19 cellular contexts compared by ENCODE assay signal in genomic region chr7:1918063-1918645, GRCh38.
A peak's percentile ranks its signal among the peaks of the same experiment; 100 is the strongest.
DNase-seq lines count a peak whose midpoint lies in the region; ATAC-seq, FAIRE-seq and TF ChIP-seq lines count a peak whose summit lies in the region.
"Had no signal": no experiment of that assay in that cellular context is flagged by ENCODE, and none has a peak within 500 bp of the region (broad histone marks: within the 10 kb centered on the region; RNA-seq: fewer than 3 reads in every experiment).

No MANE protein-coding gene starts in this region.

- TF ChIP-seq POLR2A in right lobe of liver (IDR thresholded peaks at IDR 0.05), result no peak
- no peak for TF ChIP-seq POLR2A in HepG2 (IDR thresholded peaks at IDR 0.05; ENCODE audit: insufficient read depth in 1 of 2, low read depth in 2 of 2, low read length in 2 of 2)
- TF ChIP-seq POLR2A in H1 (IDR thresholded peaks at IDR 0.05; ENCODE audit: control extremely low read depth in 1 of 2, low read depth in 2 of 2, low read length in 2 of 2), result no peak

- H3K56ac ChIP-seq in H1 (replicated peaks; ENCODE audit: insufficient read length, low read depth, low read length), result no peak overlapping the region

- no peak overlapping the region for H2BK5ac ChIP-seq in H1 (ENCODE audit: low read depth, low read length)

- H3K36me3 ChIP-seq in right lobe of liver (no peaks in the 10 kb centered on the region), HepG2 (replicated peaks in 1 of 2; ENCODE audit: control insufficient read depth in 1 of 2, insufficient read depth in 2 of 2, low read length in 2 of 2) (peaks cover 5 to 7% of the 10 kb centered on the region in 2 experiments; a peak in 3 of 5 replicates), H1 (ENCODE audit: control insufficient read depth in 2 of 4, insufficient read depth in 4 of 4, low read length in 3 of 4) (no peaks in the 10 kb centered on the region; a peak in 1 of 8 replicates)
- H3K36me3 ChIP-seq: Peyer's patch had no signal

- H3K4me1 ChIP-seq in right lobe of liver (peaks cover 0 to 33% (median 15%) of the 10 kb centered on the region in 4 donors), HepG2 (ENCODE audit: insufficient read depth, low read length) (peaks cover 12% of the 10 kb centered on the region), H1 (replicated peaks in 1 of 4; ENCODE audit: control insufficient read depth in 3 of 4, insufficient read depth in 4 of 4, low read length in 3 of 4) (no peaks in the 10 kb centered on the region; a peak in 1 of 7 replicates)

- H3K14ac ChIP-seq in H1 (ENCODE audit: insufficient read length), result no peak overlapping the region

- H3K9me3 ChIP-seq in right lobe of liver (no peaks in the 10 kb centered on the region), HepG2 (ENCODE audit: low read length) (no peaks in the 10 kb centered on the region), H1 (ENCODE audit: insufficient read depth in 2 of 2, low read depth in 1 of 2, low read length in 1 of 2) (no peaks in the 10 kb centered on the region)
- H3K9me3 ChIP-seq: Peyer's patch had no signal

- intact Hi-C loops in right lobe of liver (cut with DNase I) (no loop called here), HepG2 (cut with micrococcal nuclease; ENCODE audit: unreplicated experiment) (no loop called here)

- WGBS in right lobe of liver (ENCODE audit: insufficient coverage, low coverage, low lambda C conversion rate, missing lambda C conversion rate), result no CpG with 5 or more reads among the region's 23 CpGs
- WGBS in HepG2 (ENCODE audit: low lambda C conversion rate), result 100% methylated on average over 5 of the region's 23 CpGs
- WGBS in H1 (ENCODE audit: extremely low coverage in 1 of 2, insufficient coverage in 1 of 2, insufficient read length in 1 of 2, insufficient replicate concordance in 2 of 2, low coverage in 1 of 2, low lambda C conversion rate in 2 of 2, missing lambda C conversion rate in 1 of 2), 2 experiments, result 90% methylated on average over 23 of the region's 23 CpGs; no CpG with 5 or more reads in 1 of the 2 experiments

- H3K79me1 ChIP-seq in H1 (ENCODE audit: low read depth, low read length), result no peaks in the 10 kb centered on the region; the same call in 1 of the 2 replicates

- H3K79me2 ChIP-seq in HepG2 (ENCODE audit: insufficient read depth, low read length) (no peaks in the 10 kb centered on the region), H1 (ENCODE audit: control insufficient read depth in 1 of 2, insufficient read depth in 2 of 2, low read length in 2 of 2) (no peaks in the 10 kb centered on the region)

- TF ChIP-seq CTCF in right lobe of liver (IDR thresholded peaks at IDR 0.05), result no peak
- no peak for TF ChIP-seq CTCF in HepG2 (CRISPR knock-in tag; IDR thresholded peaks at IDR 0.05)
- TF ChIP-seq CTCF in H1 (IDR thresholded peaks at IDR 0.05; ENCODE audit: control extremely low read depth in 1 of 3, insufficient read depth in 1 of 3, low read depth in 1 of 3, low read length in 3 of 3), result no peak

- H4K91ac ChIP-seq in H1 (replicated peaks; ENCODE audit: insufficient read length, low read length), result no peak overlapping the region

- no peaks in the 10 kb centered on the region for H3K27me3 ChIP-seq in right lobe of liver
- H3K27me3 ChIP-seq in HepG2 (ENCODE audit: control insufficient read depth in 1 of 2, insufficient read depth in 2 of 2, low read length in 2 of 2), result no peaks in the 10 kb centered on the region
- H3K27me3 ChIP-seq in H1 (replicated peaks in 1 of 4; ENCODE audit: control insufficient read depth in 3 of 4, extremely low read depth in 1 of 4, insufficient read depth in 3 of 4, low read length in 3 of 4), result no peaks in the 10 kb centered on the region
- H3K27me3 ChIP-seq: Peyer's patch had no signal

- no peaks in the 10 kb centered on the region for H3K23me2 ChIP-seq in H1 (ENCODE audit: low read depth, low read length)

- no peaks in the 10 kb centered on the region for H4K20me1 ChIP-seq in HepG2 (ENCODE audit: insufficient read depth, low read length)
- H4K20me1 ChIP-seq in H1 (replicated peaks in 1 of 2; ENCODE audit: control insufficient read depth in 1 of 2, insufficient read depth in 2 of 2, low read length in 2 of 2), result peaks cover 2 to 8% of the 10 kb centered on the region in 2 experiments

- H3K4me2 ChIP-seq in HepG2 (ENCODE audit: low read depth, low read length), result no peak overlapping the region
- H3K4me2 ChIP-seq in H1 (ENCODE audit: insufficient read depth in 1 of 2, low read depth in 2 of 2, low read length in 2 of 2), result no peak overlapping the region

- no peak overlapping the region for H3K9ac ChIP-seq in HepG2 (ENCODE audit: insufficient read depth, low read depth, low read length)
- no peak overlapping the region for H3K9ac ChIP-seq in H1 (replicated peaks in 1 of 4; ENCODE audit: extremely low read depth in 1 of 4, low read depth in 3 of 4, low read length in 3 of 4)

- CTCF ChIA-PET in HepG2 (lab: Yijun Ruan, JAX; ENCODE audit: low intra/inter-chr PET ratio, low total read pairs), result no interaction called here
- CTCF ChIA-PET in H1 (lab: Charles Lee; ENCODE audit: partially characterized antibody), result no interaction called here

- H2BK12ac ChIP-seq in H1 (ENCODE audit: low read depth, low read length), result no peak overlapping the region

- no peak overlapping the region for H2AK5ac ChIP-seq in H1 (ENCODE audit: low read depth, low read length)

- no peak overlapping the region for H3K4ac ChIP-seq in H1 (replicated peaks; ENCODE audit: insufficient read length, low read depth, low read length)

- FAIRE-seq in HepG2 (lab: Jason Lieb, UNC) (no peak), H1 (lab: Jason Lieb, UNC) (no peak)
- FAIRE-seq: GM18507 had no signal

- DNase-seq in right lobe of liver (peak in 2 of 3 donors; percentile 22 to 48), HepG2 (ENCODE audit: low spot score) (no peak), NCI-H748 (lab: John Stamatoyannopoulos, UW; ENCODE audit: unreplicated experiment) (peak; percentile 64), H1 (ENCODE audit: low read depth in 1 of 2, low spot score in 2 of 2) (no peak), NOMO-1 treated with DMSO at 0.1 percent for 48 hours (lab: John Stamatoyannopoulos, UW; ENCODE audit: unreplicated experiment) (no peak)
- DNase-seq: CD8-positive, alpha-beta memory T cell; GDM1; MM.1S; NCI-H1048; NCI-H187 treated with DMSO at 0.1 percent for 48 hours; NCI-H510A; NCI-H774; NK-92 treated with Interleukin-12 subunit alpha and Interleukin-12 subunit beta, amount 100 ng/mL, for 24 hours; Peyer's patch; SHP77; SW 1271 had no signal

- in situ Hi-C loops in HepG2 (cut with HindIII; ENCODE audit: extremely low pct_ligation_motif_present, low pct_unique_long_range_greater_than_20kb), result no loop called here

- POLR2A ChIA-PET in HepG2 (lab: Yijun Ruan, JAX), result no interaction called here
- POLR2A ChIA-PET in H1 (lab: Charles Lee; ENCODE audit: partially characterized antibody), result no interaction called here

- H2AFZ ChIP-seq in HepG2 (ENCODE audit: low read length) (no peak overlapping the region), H1 (ENCODE audit: low read length) (no peak overlapping the region)

- no peak overlapping the region for H4K5ac ChIP-seq in H1 (ENCODE audit: insufficient read length, low read depth, low read length)

- BruUV-seq in HepG2 (replicated peaks; lab: Mats Ljungman, UMichigan), result no TSS peak

- H3K4me3 ChIP-seq in right lobe of liver, result no peak overlapping the region
- H3K4me3 ChIP-seq in HepG2 (replicated peaks in 1 of 3; ENCODE audit: insufficient read depth in 1 of 3, low read depth in 2 of 3, low read length in 3 of 3), result no peak overlapping the region
- H3K4me3 ChIP-seq in H1 (ENCODE audit: extremely low read depth in 1 of 4, insufficient read depth in 2 of 4, low read depth in 3 of 4, low read length in 4 of 4), result no peak overlapping the region
- H3K4me3 ChIP-seq: Peyer's patch had no signal

- peak overlapping the region; percentile 68; the same call in 1 of the 2 replicates for H4K8ac ChIP-seq in H1 (ENCODE audit: extremely low read depth, insufficient read depth, low read length)

- no peak overlapping the region for H2BK120ac ChIP-seq in H1 (replicated peaks; ENCODE audit: low read depth, low read length)

- H2BK20ac ChIP-seq in H1 (ENCODE audit: low read length), result no peak overlapping the region

- H2BK15ac ChIP-seq in H1 (ENCODE audit: low read length), result no peak overlapping the region

- H3K27ac ChIP-seq in right lobe of liver (no peak overlapping the region), HepG2 (ENCODE audit: extremely low read length, insufficient read depth, low read length) (no peak overlapping the region), H1 (ENCODE audit: low read depth, low read length) (no peak overlapping the region; the same call in 1 of the 2 replicates)
- H3K27ac ChIP-seq: Peyer's patch had no signal

- TF ChIP-seq EP300 in HepG2 (IDR thresholded peaks at IDR 0.05; ENCODE audit: low read depth in 2 of 2, low read length in 2 of 2) (no peak), HepG2 (CRISPR knock-in tag; IDR thresholded peaks at IDR 0.05; ENCODE audit: borderline replicate concordance) (no peak), H1 (IDR thresholded peaks at IDR 0.05; ENCODE audit: borderline replicate concordance in 1 of 2, low read depth in 2 of 2, low read length in 2 of 2) (no peak)

- H3K23ac ChIP-seq in H1 (ENCODE audit: insufficient read length), result no peak overlapping the region

- TF ChIP-seq RAD21 in HepG2 (CRISPR knock-in tag; IDR thresholded peaks at IDR 0.05) (no peak), H1 (IDR thresholded peaks at IDR 0.05 in 1 of 2, conservative IDR thresholded peaks at IDR 0.05 in 1 of 2; ENCODE audit: low read depth in 2 of 2, low read length in 2 of 2) (no peak)

- no peak overlapping the region for H3K18ac ChIP-seq in H1 (ENCODE audit: extremely low read depth, low read length)

- ATAC-seq in right lobe of liver, result no peak
- no peak for ATAC-seq in HepG2
- ATAC-seq in GM21360 (IDR thresholded peaks at IDR 0.05; ENCODE audit: unreplicated experiment), result no peak
- ATAC-seq in GM18861 (IDR thresholded peaks at IDR 0.05; ENCODE audit: unreplicated experiment), result no peak

TF ChIP-seq in HepG2, 621 proteins besides CTCF, POLR2A, EP300 and RAD21 (continues in another document):
- TF ChIP-seq TOE1 (CRISPR knock-in tag; IDR thresholded peaks at IDR 0.05) (no peak), TBL1XR1 (IDR thresholded peaks at IDR 0.05; ENCODE audit: borderline replicate concordance, low read length, partially characterized antibody) (no peak), PHF8 (CRISPR knock-in tag; IDR thresholded peaks at IDR 0.05) (no peak), KLF15 (CRISPR knock-in tag; IDR thresholded peaks at IDR 0.05; ENCODE audit: borderline replicate concordance) (no peak), KDM1A (CRISPR knock-in tag; IDR thresholded peaks at IDR 0.05) (no peak), ZNF253 (CRISPR knock-in tag; IDR thresholded peaks at IDR 0.05; ENCODE audit: borderline replicate concordance) (no peak)

TF ChIP-seq in H1, 55 proteins besides CTCF, POLR2A, EP300 and RAD21 (continues in another document):
- TF ChIP-seq CHD2 (IDR thresholded peaks at IDR 0.05; ENCODE audit: low read length), result no peak
- no peak for TF ChIP-seq HDAC6 (IDR thresholded peaks at IDR 0.05; ENCODE audit: low read depth, low read length)
- no peak for TF ChIP-seq SIN3A (conservative IDR thresholded peaks at IDR 0.05 in 1 of 2, IDR thresholded peaks at IDR 0.05 in 1 of 2; ENCODE audit: low read depth in 1 of 2, low read length in 2 of 2)
- TF ChIP-seq CTBP2 (IDR thresholded peaks at IDR 0.05; ENCODE audit: borderline replicate concordance, insufficient read depth, insufficient read length, low read length), result no peak
- TF ChIP-seq SAP30 (IDR thresholded peaks at IDR 0.05; ENCODE audit: insufficient read depth, insufficient replicate concordance, low read length), result no peak
- TF ChIP-seq NRF1 (IDR thresholded peaks at IDR 0.05; ENCODE audit: low read depth, low read length), result no peak

Comparison
In these comparisons a context has a peak if more than half of its experiments do, and no peak if none do; other contexts are left out.
1. DNase-seq: peak in right lobe of liver (2 of 3) and NCI-H748 (single experiment); none in HepG2 (single experiment), H1 (0 of 2) and NOMO-1 treated with DMSO at 0.1 percent for 48 hours (single experiment).